In genomic region chr2:137964859-137965459, GRCh38 we compare ENCODE assay signal across 1 cellular context.
TF ChIP-seq lines count a peak whose summit lies in the region.

No MANE protein-coding gene starts in this region.

TF ChIP-seq in HepG2, 621 proteins besides CTCF, POLR2A, EP300 and RAD21 (continued from another document):
- TF ChIP-seq KIAA2018 (CRISPR knock-in tag; IDR thresholded peaks at IDR 0.05; ENCODE audit: borderline replicate concordance) (no peak), ARID2 (CRISPR knock-in tag; IDR thresholded peaks at IDR 0.05; ENCODE audit: borderline replicate concordance) (no peak), ZNF777 (CRISPR knock-in tag; IDR thresholded peaks at IDR 0.05) (no peak), MAZ (IDR thresholded peaks at IDR 0.05; ENCODE audit: borderline replicate concordance, low read depth, low read length) (no peak), MAZ (CRISPR knock-in tag; IDR thresholded peaks at IDR 0.05; ENCODE audit: low read depth) (0 out of 2 replicates have a peak, but pooled peaks have one; percentile 6), ZNF225 (CRISPR knock-in tag; IDR thresholded peaks at IDR 0.05) (no peak), CSRNP2 (CRISPR knock-in tag; conservative IDR thresholded peaks at IDR 0.05; ENCODE audit: low read depth) (no peak), PAXIP1 (CRISPR knock-in tag; conservative IDR thresholded peaks at IDR 0.05) (no peak), KMT2A (CRISPR knock-in tag; IDR thresholded peaks at IDR 0.05) (no peak), ZNF800 (CRISPR knock-in tag; IDR thresholded peaks at IDR 0.05) (peak; percentile 7; the same call in 1 of the 2 replicates), MTF1 (CRISPR knock-in tag; IDR thresholded peaks at IDR 0.05) (no peak), RBFOX2 (IDR thresholded peaks at IDR 0.05; ENCODE audit: low read depth, low read length) (peak; percentile 90), ZNF589 (CRISPR knock-in tag; conservative IDR thresholded peaks at IDR 0.05) (no peak; the same call in 1 of the 2 replicates), BHLHE40 (IDR thresholded peaks at IDR 0.05; ENCODE audit: low read length) (no peak), ZNF891 (CRISPR knock-in tag; IDR thresholded peaks at IDR 0.05) (no peak), MXD4 (CRISPR knock-in tag; IDR thresholded peaks at IDR 0.05) (no peak), ZNF251 (CRISPR knock-in tag; IDR thresholded peaks at IDR 0.05) (no peak), ZNF468 (CRISPR knock-in tag; IDR thresholded peaks at IDR 0.05) (0 out of 2 replicates have a peak, but pooled peaks have one; percentile 2), MLLT10 (CRISPR knock-in tag; IDR thresholded peaks at IDR 0.05) (peak; percentile 75; the same call in 1 of the 2 replicates)
